In the genomic region with DNA sequence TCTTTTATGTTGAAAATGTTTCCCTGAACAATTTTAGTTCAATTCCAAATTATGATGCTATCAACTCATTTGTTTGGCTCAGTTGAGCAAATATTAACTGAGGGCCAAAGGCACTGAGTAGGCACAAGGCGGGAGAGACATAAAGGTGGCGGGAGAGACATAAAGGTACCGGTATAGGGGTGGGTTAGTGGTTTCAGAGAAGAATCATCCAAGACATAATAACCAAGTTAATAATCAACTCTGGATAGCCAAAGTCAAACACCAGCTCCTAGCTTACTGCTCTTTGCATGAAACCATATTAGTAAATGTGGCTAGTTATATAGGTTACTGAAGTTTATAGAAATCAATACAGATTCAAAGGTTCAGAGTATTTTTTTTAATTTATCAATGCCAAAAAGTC, we compare ENCODE assay signal across 28 cellular contexts.
"Had no signal": no experiment of that assay in that cellular context is flagged by ENCODE, and none has a peak within 500 bp of the region (broad histone marks: within the 10 kb centered on the region; RNA-seq: fewer than 3 reads in every experiment).

No MANE protein-coding gene starts in this region.

- DNase-seq: activated CD4-positive, alpha-beta T cell treated with anti-CD3 and anti-CD28 coated beads for 48 hours; activated CD4-positive, alpha-beta T cell treated with anti-CD3 and anti-CD28 coated beads, Interleukin-2, amount 50 U/mL, for 48 hours; activated CD8-positive, alpha-beta memory T cell treated with anti-CD3 and anti-CD28 coated beads for 24 hours; activated effector memory CD4-positive, alpha-beta T cell treated with Interleukin-2 at 50 U/mL for 16 hours; activated naive CD4-positive, alpha-beta T cell treated with Interleukin-2 at 50 U/mL for 16 hours; aorta; body of pancreas; dorsolateral prefrontal cortex; head of caudate nucleus; hypothalamus; immature natural killer cell; kidney; left lung; lower lobe of right lung; mesenchymal stem cell; natural killer cell; posterior cingulate gyrus; stimulated activated CD4-positive, alpha-beta T cell treated with anti-CD3 and anti-CD28 coated beads, Interleukin-12 subunit alpha, Interleukin-12 subunit beta, amount 100 ng/mL, for 4 hours; stimulated activated CD4-positive, alpha-beta T cell treated with anti-CD3 and anti-CD28 coated beads, Interleukin-4, amount 100 ng/mL, for 1 hour; stimulated activated naive CD8-positive, alpha-beta T cell treated with anti-CD3 and anti-CD28 coated beads, Interleukin-15, Interleukin-2, amounts not matched to agents 100 U/mL and 50 U/mL, for 24 hours; T-helper 9 cell; testis; transverse colon had no signal

- H3K27ac ChIP-seq: body of pancreas, dorsolateral prefrontal cortex, gastroesophageal sphincter, left lung, lower lobe of right lung, testis, transverse colon, WERI-Rb-1 had no signal

- H3K27me3 Mint-ChIP-seq: activated naive CD8-positive, alpha-beta T cell had no signal

- H3K27ac Mint-ChIP-seq: activated naive CD8-positive, alpha-beta T cell; immature natural killer cell; natural killer cell; T-helper 1 cell treated with Interleukin-12 subunit alpha and Interleukin-12 subunit beta and Interleukin-4 antibody, amounts not matched to agents 30 μg/mL and 1 μg/mL, for 36 hours had no signal

- H3K9me3 Mint-ChIP-seq: immature natural killer cell; natural killer cell; T-helper 1 cell treated with Interleukin-12 subunit alpha and Interleukin-12 subunit beta and Interleukin-4 antibody, amounts not matched to agents 30 μg/mL and 1 μg/mL, for 36 hours had no signal

- H3K4me1 Mint-ChIP-seq: immature natural killer cell, natural killer cell had no signal

- H3K4me3 Mint-ChIP-seq: activated naive CD8-positive, alpha-beta T cell; immature natural killer cell; natural killer cell; T-helper 1 cell treated with Interleukin-12 subunit alpha and Interleukin-12 subunit beta and Interleukin-4 antibody, amounts not matched to agents 30 μg/mL and 1 μg/mL, for 36 hours had no signal

- ATAC-seq: activated CD4-positive, CD25-positive, alpha-beta regulatory T cell treated with anti-CD3 and anti-CD28 coated beads, Interleukin-2, amount 50 U/mL, for 24 hours; body of pancreas; gastroesophageal sphincter; left lung; lower lobe of right lung; natural killer cell; stimulated activated naive CD8-positive, alpha-beta T cell treated with anti-CD3 and anti-CD28 coated beads, Interleukin-15, Interleukin-2, amounts not matched to agents 100 U/mL and 50 U/mL, for 24 hours had no signal

- H3K36me3 Mint-ChIP-seq: immature natural killer cell, natural killer cell had no signal
